Comparison of ENCODE assay signal across 20 cellular contexts in the genomic region with DNA sequence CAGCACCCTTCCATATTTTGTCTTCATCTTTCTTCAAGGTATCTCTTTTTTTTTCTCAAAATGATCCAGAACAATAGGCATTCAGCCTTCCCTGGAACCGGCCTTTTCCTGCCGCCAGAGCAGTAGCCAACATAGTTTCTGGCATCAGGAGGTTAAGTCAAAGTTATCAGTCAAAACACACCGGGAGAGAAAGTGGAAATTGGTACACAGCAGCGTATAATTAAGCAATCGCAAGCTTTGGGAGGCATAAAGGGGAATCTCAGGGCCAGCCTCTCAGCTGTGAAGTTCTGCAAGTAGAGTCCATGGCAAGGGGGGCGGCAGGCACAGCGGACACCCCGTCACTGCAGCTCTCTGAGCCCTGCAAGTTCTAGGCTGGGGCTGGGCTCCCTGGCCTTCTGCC.
DNase-seq lines count a peak whose midpoint lies in the region; ATAC-seq, FAIRE-seq and TF ChIP-seq lines count a peak whose summit lies in the region.
"Had no signal": no experiment of that assay in that cellular context is flagged by ENCODE, and none has a peak within 500 bp of the region (broad histone marks: within the 10 kb centered on the region; RNA-seq: fewer than 3 reads in every experiment).

No MANE protein-coding gene starts in this region.

- H3K36me3 ChIP-seq in left ventricle myocardium inferior (no peaks in the 10 kb centered on the region), right atrium auricular region (no peaks in the 10 kb centered on the region), keratinocyte (ENCODE audit: control insufficient read depth in 2 of 2, extremely low read depth in 1 of 2, insufficient read depth in 2 of 2, low read length in 2 of 2) (no peaks in the 10 kb centered on the region)
- H3K36me3 ChIP-seq: Peyer's patch had no signal

- no peak overlapping the region for H3K9ac ChIP-seq in keratinocyte (ENCODE audit: control insufficient read depth, extremely low read depth, insufficient read depth, low read length)

- H3K27ac ChIP-seq in left ventricle myocardium inferior (replicated peaks), result peak overlapping the region; percentile 70
- peak overlapping the region in 1 of 2 donors; percentile 56 for H3K27ac ChIP-seq in right atrium auricular region
- no peak overlapping the region for H3K27ac ChIP-seq in keratinocyte (ENCODE audit: control insufficient read depth, insufficient read depth, low read length)
- H3K27ac ChIP-seq: Peyer's patch had no signal

- ATAC-seq in stimulated activated naive CD8-positive, alpha-beta T cell treated with anti-CD3 and anti-CD28 coated beads, Interleukin-15, Interleukin-2, amounts not matched to agents 100 U/mL and 50 U/mL, for 24 hours, result no peak
- ATAC-seq: SK-N-SH treated with all-trans-retinoic acid at 6 μM for 48 hours had no signal

- peaks cover 10% of the 10 kb centered on the region for H3K4me1 ChIP-seq in left ventricle myocardium inferior
- peaks cover 0 to 13% of the 10 kb centered on the region in 2 donors for H3K4me1 ChIP-seq in right atrium auricular region
- H3K4me1 ChIP-seq in keratinocyte (ENCODE audit: control insufficient read depth, extremely low read depth, insufficient read depth, low read length), result peaks cover 20% of the 10 kb centered on the region
- H3K4me1 ChIP-seq: Peyer's patch had no signal

- peaks cover 48% of the 10 kb centered on the region for H3K4me1 Mint-ChIP-seq in dendritic cell treated with granulocyte-macrophage colony-stimulating factor and Interleukin-4, amounts not matched to agents 40 ng/mL and 50 ng/mL, for 4 days (ENCODE audit: low read depth)

- intact Hi-C loops in left ventricle myocardium inferior (cut with micrococcal nuclease), result no loop called here
- intact Hi-C loops in dendritic cell treated with granulocyte-macrophage colony-stimulating factor and Interleukin-4, amounts not matched to agents 40 ng/mL and 50 ng/mL, for 4 days (cut with micrococcal nuclease), result no loop called here

- dilution Hi-C loops in keratinocyte (cut with MboI; ENCODE audit: extremely low pct_ligation_motif_present, low sequenced_read_pairs), result no loop called here

- H3K4me3 ChIP-seq in left ventricle myocardium inferior (no peak overlapping the region), right atrium auricular region (no peak overlapping the region), keratinocyte (ENCODE audit: control insufficient read depth in 2 of 3, extremely low read depth in 1 of 3, insufficient read depth in 2 of 3, low read depth in 1 of 3, low read length in 3 of 3) (no peak overlapping the region)
- H3K4me3 ChIP-seq: Peyer's patch had no signal

- no peaks in the 10 kb centered on the region for H3K79me2 ChIP-seq in keratinocyte (ENCODE audit: control insufficient read depth, insufficient read depth, low read length)

- H3K4me3 Mint-ChIP-seq in dendritic cell treated with granulocyte-macrophage colony-stimulating factor and Interleukin-4, amounts not matched to agents 40 ng/mL and 50 ng/mL, for 4 days, result no peak overlapping the region
- H3K4me3 Mint-ChIP-seq: CD14-positive monocyte had no signal

- H3K4me2 ChIP-seq in keratinocyte (ENCODE audit: control insufficient read depth, extremely low read depth, insufficient read depth, low read depth, low read length), result peak overlapping the region; percentile 65

- H3K9me3 ChIP-seq in left ventricle myocardium inferior (replicated peaks) (peaks cover 20% of the 10 kb centered on the region), right atrium auricular region (no peaks in the 10 kb centered on the region), keratinocyte (ENCODE audit: control insufficient read depth, low read depth, low read length) (no peaks in the 10 kb centered on the region)
- H3K9me3 ChIP-seq: Peyer's patch had no signal

- H4K20me1 ChIP-seq in keratinocyte (ENCODE audit: control insufficient read depth, extremely low read depth, insufficient read depth, low read length), result no peaks in the 10 kb centered on the region

- FAIRE-seq in keratinocyte (lab: Jason Lieb, UNC), result no peak

- H3K36me3 Mint-ChIP-seq in dendritic cell treated with granulocyte-macrophage colony-stimulating factor and Interleukin-4, amounts not matched to agents 40 ng/mL and 50 ng/mL, for 4 days (ENCODE audit: low read depth), result no peaks in the 10 kb centered on the region

- H2AFZ ChIP-seq in keratinocyte (ENCODE audit: control insufficient read depth, low read length), result no peak overlapping the region

- peaks cover 3% of the 10 kb centered on the region for H3K27me3 Mint-ChIP-seq in dendritic cell treated with granulocyte-macrophage colony-stimulating factor and Interleukin-4, amounts not matched to agents 40 ng/mL and 50 ng/mL, for 4 days

- H3K27me3 ChIP-seq in left ventricle myocardium inferior (ENCODE audit: low read depth), result no peaks in the 10 kb centered on the region
- H3K27me3 ChIP-seq in right atrium auricular region, result no peaks in the 10 kb centered on the region
- H3K27me3 ChIP-seq in keratinocyte (ENCODE audit: control insufficient read depth, extremely low read depth, insufficient read depth, low read length), result no peaks in the 10 kb centered on the region
- H3K27me3 ChIP-seq: Peyer's patch had no signal

- TF ChIP-seq CTCF in left ventricle myocardium inferior (IDR thresholded peaks at IDR 0.05; ENCODE audit: borderline replicate concordance) (no peak), right atrium auricular region (IDR thresholded peaks at IDR 0.05) (no peak), keratinocyte (optimal IDR thresholded peaks at IDR 0.05 in 1 of 3, IDR thresholded peaks at IDR 0.05 in 1 of 3, conservative IDR thresholded peaks at IDR 0.05 in 1 of 3; ENCODE audit: extremely low read depth in 1 of 3, insufficient read depth in 2 of 3, low read length in 3 of 3) (no peak)

- no peak for DNase-seq in left ventricle myocardium inferior
- no peak for DNase-seq in right atrium auricular region (ENCODE audit: low spot score)
- DNase-seq in keratinocyte (ENCODE audit: low read depth, low spot score), result no peak
- no peak for DNase-seq in NOMO-1 treated with dmso at 0.1 percent for 144 hours (lab: John Stamatoyannopoulos, UW; ENCODE audit: unreplicated experiment)
- no peak for DNase-seq in stimulated activated CD4-positive, alpha-beta T cell treated with anti-CD3 and anti-CD28 coated beads, Interleukin-2, amount 100 ng/mL, for 24 hours
- DNase-seq in stimulated activated naive CD8-positive, alpha-beta T cell treated with anti-CD3 and anti-CD28 coated beads, Interleukin-15, Interleukin-2, amounts not matched to agents 100 U/mL and 50 U/mL, for 24 hours, result no peak
- DNase-seq: ACHN, AML-193, DMS153, EL, KBM-7, NCI-H1105 treated with DMSO at 0.1 percent for 48 hours, NCI-H1694 treated with DMSO at 0.1 percent for 48 hours, NCI-H446 treated with DMSO at 0.1 percent for 48 hours, NCI-H82, Peyer's patch, SHP77 treated with DMSO at 0.1 percent for 48 hours had no signal

- peak overlapping the region; percentile 54 for H3K27ac Mint-ChIP-seq in dendritic cell treated with granulocyte-macrophage colony-stimulating factor and Interleukin-4, amounts not matched to agents 40 ng/mL and 50 ng/mL, for 4 days

- peaks cover under 1% of the 10 kb centered on the region for H3K9me3 Mint-ChIP-seq in dendritic cell treated with granulocyte-macrophage colony-stimulating factor and Interleukin-4, amounts not matched to agents 40 ng/mL and 50 ng/mL, for 4 days

- no peaks in the 10 kb centered on the region for H3K9me1 ChIP-seq in keratinocyte (ENCODE audit: control insufficient read depth, extremely low read depth, insufficient read depth, low read length)
